9 cellular contexts compared by ENCODE assay signal in genomic region chr7:32501522-32501921, GRCh38. TPM values are rescaled to one million over a fixed set of nuclear protein-coding genes. Genes with fewer than 3 reads are reported as not detected.
DNase-seq lines count a peak whose midpoint lies in the region; ATAC-seq and TF ChIP-seq lines count a peak whose summit lies in the region.
"Had no signal": no experiment of that assay in that cellular context is flagged by ENCODE, and none has a peak within 500 bp of the region (broad histone marks: within the 10 kb centered on the region; RNA-seq: fewer than 3 reads in every experiment).

No MANE protein-coding gene starts in this region.

- peak overlapping the region; percentile 80 for H3K4me2 ChIP-seq in Loucy (ENCODE audit: low read depth, low read length, poor library complexity, severe bottlenecking)

- no peaks in the 10 kb centered on the region for H3K9me3 Mint-ChIP-seq in CD4-positive, CD25-positive, alpha-beta regulatory T cell
- H3K9me3 Mint-ChIP-seq in naive thymus-derived CD4-positive, alpha-beta T cell: peaks cover 0 to 6% (median 0%) of the 10 kb centered on the region in 11 donors

- no peaks in the 10 kb centered on the region for H3K9me2 ChIP-seq in Loucy (replicated peaks; ENCODE audit: low read depth, low read length)

- H2AFZ ChIP-seq in Loucy (ENCODE audit: low read length): no peak overlapping the region

- H3K4me1 Mint-ChIP-seq in CD4-positive, CD25-positive, alpha-beta regulatory T cell: peaks cover 23 to 71% (median 44%) of the 10 kb centered on the region in 4 donors
- peaks cover 31 to 78% (median 57%) of the 10 kb centered on the region in 7 donors for H3K4me1 Mint-ChIP-seq in naive thymus-derived CD4-positive, alpha-beta T cell

- H3K4me1 ChIP-seq in CD4-positive, CD25-positive, alpha-beta regulatory T cell (ENCODE audit: control insufficient read depth, insufficient read depth, low read length, poor library complexity, severe bottlenecking): peaks cover 18% of the 10 kb centered on the region
- H3K4me1 ChIP-seq in Loucy (ENCODE audit: insufficient read depth, low read length, poor library complexity, severe bottlenecking): peaks cover 30% of the 10 kb centered on the region
- H3K4me1 ChIP-seq in naive thymus-derived CD4-positive, alpha-beta T cell (ENCODE audit: control insufficient read depth in 2 of 2, insufficient read depth in 2 of 2, low read length in 2 of 2): peaks cover 23 to 32% of the 10 kb centered on the region in 2 donors

- H3K27ac Mint-ChIP-seq in CD4-positive, CD25-positive, alpha-beta regulatory T cell: no peak overlapping the region
- H3K27ac Mint-ChIP-seq in naive thymus-derived CD4-positive, alpha-beta T cell: peak overlapping the region in 2 of 9 donors; percentile 26 to 65

- peaks cover 16% of the 10 kb centered on the region for H3K36me3 Mint-ChIP-seq in CD4-positive, CD25-positive, alpha-beta regulatory T cell
- H3K36me3 Mint-ChIP-seq in naive thymus-derived CD4-positive, alpha-beta T cell: peaks cover 0 to 24% (median 18%) of the 10 kb centered on the region in 5 donors

- peak overlapping the region; percentile 21 for H3K4me3 ChIP-seq in CD4-positive, CD25-positive, alpha-beta regulatory T cell (ENCODE audit: low read depth, low read length)
- H3K4me3 ChIP-seq in Loucy (ENCODE audit: low read length, poor library complexity, severe bottlenecking): peak overlapping the region; percentile 63
- H3K4me3 ChIP-seq in cardiac fibroblast (replicated peaks in 1 of 2; ENCODE audit: low read depth in 2 of 2, low read length in 2 of 2): no peak overlapping the region
- no peak overlapping the region for H3K4me3 ChIP-seq in naive thymus-derived CD4-positive, alpha-beta T cell (ENCODE audit: low read length)

- no peak for TF ChIP-seq CTCF in Loucy (conservative IDR thresholded peaks at IDR 0.05; ENCODE audit: low read length)
- no peak for TF ChIP-seq CTCF in cardiac fibroblast (IDR thresholded peaks at IDR 0.05; ENCODE audit: low read depth, low read length)

- H3K9ac ChIP-seq in Loucy (ENCODE audit: low read depth, low read length, poor library complexity, severe bottlenecking): peak overlapping the region; percentile 39

- intact Hi-C loops in naive thymus-derived CD4-positive, alpha-beta T cell (cut with micrococcal nuclease): no loop called here
- intact Hi-C loops in sciatic nerve (cut with DNase I): no loop called here

- POLR2A ChIA-PET in naive thymus-derived CD4-positive, alpha-beta T cell (lab: Charles Lee): interaction anchor here (0.6 kb wide), 1 partner anchor 534 kb away, joined by 3 read pairs; no protein-coding TSS in a partner anchor

- H4K20me1 ChIP-seq in Loucy (ENCODE audit: insufficient read depth, low read length, poor library complexity, severe bottlenecking): peaks cover 62% of the 10 kb centered on the region

- no peak for DNase-seq in CD4-positive, CD25-positive, alpha-beta regulatory T cell
- DNase-seq in cardiac fibroblast (ENCODE audit: low read depth in 2 of 2) (peak; percentile 45 to 75), sciatic nerve (ENCODE audit: low spot score) (no peak), mucosa of gallbladder (ENCODE audit: low spot score) (no peak)
- DNase-seq in naive thymus-derived CD4-positive, alpha-beta T cell: no peak
- DNase-seq: aorta had no signal

- ATAC-seq in CD4-positive, CD25-positive, alpha-beta regulatory T cell (ENCODE audit: low read depth in 2 of 2): no peak
- ATAC-seq in naive thymus-derived CD4-positive, alpha-beta T cell: no peak
- ATAC-seq in GM19351 (IDR thresholded peaks at IDR 0.05; ENCODE audit: unreplicated experiment): no peak
- ATAC-seq in GM21515 (IDR thresholded peaks at IDR 0.05; ENCODE audit: unreplicated experiment): no peak
- no peak for ATAC-seq in sciatic nerve

- CTCF ChIA-PET in naive thymus-derived CD4-positive, alpha-beta T cell (lab: Charles Lee): no interaction called here

- no peaks in the 10 kb centered on the region for H3K36me3 ChIP-seq in CD4-positive, CD25-positive, alpha-beta regulatory T cell (ENCODE audit: control insufficient read depth, insufficient read depth, low read length)
- H3K36me3 ChIP-seq in Loucy (ENCODE audit: insufficient read depth, low read length): no peaks in the 10 kb centered on the region
- no peaks in the 10 kb centered on the region for H3K36me3 ChIP-seq in naive thymus-derived CD4-positive, alpha-beta T cell (ENCODE audit: control insufficient read depth in 2 of 3, insufficient read depth in 3 of 3, low read length in 3 of 3)

- H3K27me3 Mint-ChIP-seq in CD4-positive, CD25-positive, alpha-beta regulatory T cell: no peaks in the 10 kb centered on the region
- H3K27me3 Mint-ChIP-seq in naive thymus-derived CD4-positive, alpha-beta T cell: no peaks in the 10 kb centered on the region

- H3K27me3 ChIP-seq in CD4-positive, CD25-positive, alpha-beta regulatory T cell (ENCODE audit: control insufficient read depth, insufficient read depth, low read length): no peaks in the 10 kb centered on the region
- H3K27me3 ChIP-seq in Loucy (ENCODE audit: insufficient read depth, low read length, poor library complexity, severe bottlenecking): no peaks in the 10 kb centered on the region
- no peaks in the 10 kb centered on the region for H3K27me3 ChIP-seq in naive thymus-derived CD4-positive, alpha-beta T cell (ENCODE audit: control insufficient read depth in 2 of 2, insufficient read depth in 2 of 2, low read length in 2 of 2)

- peak overlapping the region; percentile 16 to 78 (median 32) for H3K4me3 Mint-ChIP-seq in CD4-positive, CD25-positive, alpha-beta regulatory T cell
- H3K4me3 Mint-ChIP-seq in naive thymus-derived CD4-positive, alpha-beta T cell: peak overlapping the region in 7 of 10 donors; percentile 18 to 68 (median 48)

- peaks cover 95% of the 10 kb centered on the region for H3K79me2 ChIP-seq in Loucy (ENCODE audit: insufficient read depth, low read length)

- no peaks in the 10 kb centered on the region for H3F3A ChIP-seq in Loucy (ENCODE audit: low read depth)

- no peak overlapping the region for H3K27ac ChIP-seq in CD4-positive, CD25-positive, alpha-beta regulatory T cell (ENCODE audit: insufficient read depth, low read length, poor library complexity, severe bottlenecking)
- no peak overlapping the region for H3K27ac ChIP-seq in naive thymus-derived CD4-positive, alpha-beta T cell (ENCODE audit: low read depth, low read length)

- H3K9me3 ChIP-seq in CD4-positive, CD25-positive, alpha-beta regulatory T cell (ENCODE audit: control insufficient read depth in 2 of 2, low read length in 2 of 2): no peaks in the 10 kb centered on the region
- no peaks in the 10 kb centered on the region for H3K9me3 ChIP-seq in Loucy (ENCODE audit: insufficient read depth, low read depth, low read length)
- H3K9me3 ChIP-seq in naive thymus-derived CD4-positive, alpha-beta T cell (ENCODE audit: control insufficient read depth in 2 of 3, low read length in 3 of 3): no peaks in the 10 kb centered on the region

RNA-seq across cellular contexts. Expression of gene AVL9, which starts 6.2 kb away (rescaled TPM):
- 31.8 TPM for total RNA-seq in CD4-positive, CD25-positive, alpha-beta regulatory T cell
- polyA plus RNA-seq in CD4-positive, CD25-positive, alpha-beta regulatory T cell: 10 to 100 TPM in 2 of 4 donors, 1 to 10 TPM in 2; 8.9 to 14.3 (median 10.7) TPM
- 10 to 100 TPM; 30.9 to 57.9 (median 45.3) TPM for total RNA-seq in naive thymus-derived CD4-positive, alpha-beta T cell
- polyA plus RNA-seq in naive thymus-derived CD4-positive, alpha-beta T cell: 10 to 100 TPM in 1 of 2 donors, 1 to 10 TPM in 1; 8.0 to 11.4 TPM
- total RNA-seq in sciatic nerve (31.5 TPM), mucosa of gallbladder (53.6 TPM)

RNA-seq across cellular contexts. Expression of gene LSM5, which starts 11.3 kb away (rescaled TPM):
- total RNA-seq in CD4-positive, CD25-positive, alpha-beta regulatory T cell: 17.3 TPM
- 100 to 1,000 TPM in 3 of 4 donors, 10 to 100 TPM in 1; 98.0 to 136 (median 103) TPM for polyA plus RNA-seq in CD4-positive, CD25-positive, alpha-beta regulatory T cell
- 10 to 100 TPM; 21.5 to 58.8 (median 39.4) TPM for total RNA-seq in naive thymus-derived CD4-positive, alpha-beta T cell
- 100 to 1,000 TPM; 112 to 165 TPM for polyA plus RNA-seq in naive thymus-derived CD4-positive, alpha-beta T cell
- total RNA-seq in sciatic nerve (27.6 TPM), mucosa of gallbladder (28.0 TPM)

Comparison
In these comparisons a context has a peak if more than half of its experiments do, and no peak if none do; other contexts are left out.
1. DNase-seq: peak in cardiac fibroblast (2 of 2); none in CD4-positive, CD25-positive, alpha-beta regulatory T cell (0 of 3), naive thymus-derived CD4-positive, alpha-beta T cell (0 of 9), sciatic nerve (single experiment) and mucosa of gallbladder (single experiment).
2. H3K4me3 ChIP-seq: peak in CD4-positive, CD25-positive, alpha-beta regulatory T cell (single experiment) and Loucy (single experiment); none in cardiac fibroblast (0 of 2) and naive thymus-derived CD4-positive, alpha-beta T cell (single experiment).